In the genomic region with DNA sequence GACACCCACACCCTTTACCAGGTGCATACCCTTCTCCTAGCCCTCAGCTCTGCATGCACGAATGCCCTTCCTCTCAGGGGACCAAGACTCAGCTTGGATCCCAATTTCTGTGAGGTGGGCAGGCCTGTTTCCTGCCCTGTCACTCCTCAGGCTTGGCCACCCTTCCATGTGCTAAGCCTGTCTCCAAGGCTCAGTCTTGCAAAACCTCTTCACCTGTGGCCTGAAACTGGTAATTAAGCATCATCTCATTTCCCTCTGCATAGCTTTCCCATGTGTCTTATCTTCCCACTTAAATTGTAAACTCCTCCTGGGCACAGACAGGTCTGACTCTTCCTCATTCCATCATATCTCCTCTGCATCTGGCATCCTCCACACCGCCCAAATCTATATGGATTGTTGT, we compare ENCODE assay signal across 26 cellular contexts.
"Had no signal": no experiment of that assay in that cellular context is flagged by ENCODE, and none has a peak within 500 bp of the region (broad histone marks: within the 10 kb centered on the region; RNA-seq: fewer than 3 reads in every experiment).

No MANE protein-coding gene starts in this region.

- FAIRE-seq: endometrium, pancreas had no signal

- H3K9me3 Mint-ChIP-seq: activated CD4-positive, alpha-beta memory T cell treated with anti-CD3 and anti-CD28 coated beads for 36 hours; activated naive CD8-positive, alpha-beta T cell treated with anti-CD3 and anti-CD28 coated beads, Interleukin-2, amount 50 U/mL, for 24 hours; immature natural killer cell; natural killer cell; stimulated activated naive CD8-positive, alpha-beta T cell treated with anti-CD3 and anti-CD28 coated beads, Interleukin-15, Interleukin-2, amounts not matched to agents 100 ng/mL and 50 ng/mL, for 24 hours had no signal

- H3K4me3 Mint-ChIP-seq: activated CD4-positive, alpha-beta memory T cell treated with anti-CD3 and anti-CD28 coated beads for 36 hours; activated naive CD8-positive, alpha-beta T cell treated with anti-CD3 and anti-CD28 coated beads, Interleukin-2, amount 50 U/mL, for 24 hours; immature natural killer cell; mesothelial cell of epicardium; natural killer cell; stimulated activated naive CD8-positive, alpha-beta T cell treated with anti-CD3 and anti-CD28 coated beads, Interleukin-15, Interleukin-2, amounts not matched to agents 100 ng/mL and 50 ng/mL, for 24 hours; T-helper 17 cell had no signal

- H3K79me2 ChIP-seq: hepatocyte had no signal

- H3K27me3 Mint-ChIP-seq: activated CD4-positive, alpha-beta memory T cell treated with anti-CD3 and anti-CD28 coated beads for 36 hours; activated naive CD8-positive, alpha-beta T cell treated with anti-CD3 and anti-CD28 coated beads, Interleukin-2, amount 50 U/mL, for 24 hours; stimulated activated naive CD8-positive, alpha-beta T cell treated with anti-CD3 and anti-CD28 coated beads, Interleukin-15, Interleukin-2, amounts not matched to agents 100 ng/mL and 50 ng/mL, for 24 hours; T-helper 17 cell had no signal

- H3K27ac ChIP-seq: hepatocyte, left ventricle myocardium inferior, pancreas, psoas muscle, right atrium auricular region, thyroid gland had no signal

- H3K4me1 Mint-ChIP-seq: immature natural killer cell, mesothelial cell of epicardium, natural killer cell had no signal

- DNase-seq: activated CD4-positive, alpha-beta memory T cell treated with anti-CD3 and anti-CD28 coated beads for 36 hours; activated CD4-positive, alpha-beta T cell treated with anti-CD3 and anti-CD28 coated beads for 48 hours; activated effector memory CD4-positive, alpha-beta T cell treated with anti-CD3 and anti-CD28 coated beads, Interleukin-2, amount 50 U/mL, for 16 hours; activated naive CD4-positive, alpha-beta T cell treated with anti-CD3 and anti-CD28 coated beads, Interleukin-2, amount 50 U/mL, for 16 hours; activated naive CD8-positive, alpha-beta T cell treated with anti-CD3 and anti-CD28 coated beads, Interleukin-2, amount 50 U/mL, for 24 hours; activated T-cell treated with anti-CD3 and anti-CD28 coated beads for 4 hours; effector CD4-positive, alpha-beta T cell; erythroblast; foreskin melanocyte; immature natural killer cell; kidney glomerular epithelial cell; left ventricle myocardium inferior; natural killer cell; pancreas; psoas muscle; stimulated activated CD4-positive, alpha-beta T cell treated with anti-CD3 and anti-CD28 coated beads, Interleukin-12 subunit alpha, Interleukin-12 subunit beta, amount 100 ng/mL, for 4 hours; stimulated activated CD4-positive, alpha-beta T cell treated with anti-CD3 and anti-CD28 coated beads, Interleukin-4, amount 100 ng/mL, for 4 hours; substantia nigra; T-helper 17 cell had no signal

- H3K27ac Mint-ChIP-seq: activated CD4-positive, alpha-beta memory T cell treated with anti-CD3 and anti-CD28 coated beads for 36 hours; activated naive CD8-positive, alpha-beta T cell treated with anti-CD3 and anti-CD28 coated beads, Interleukin-2, amount 50 U/mL, for 24 hours; immature natural killer cell; mesothelial cell of epicardium; natural killer cell; stimulated activated naive CD8-positive, alpha-beta T cell treated with anti-CD3 and anti-CD28 coated beads, Interleukin-15, Interleukin-2, amounts not matched to agents 100 ng/mL and 50 ng/mL, for 24 hours; T-helper 17 cell had no signal

- H3K4me3 ChIP-seq: cardiac muscle cell, hepatocyte, left ventricle myocardium inferior, pancreas, psoas muscle, right atrium auricular region, thyroid gland had no signal

- H3K36me3 Mint-ChIP-seq: activated CD4-positive, alpha-beta memory T cell treated with anti-CD3 and anti-CD28 coated beads for 36 hours; immature natural killer cell; mesothelial cell of epicardium; natural killer cell had no signal

- H3K36me3 ChIP-seq: cardiac muscle cell, left ventricle myocardium inferior, pancreas, right atrium auricular region, thyroid gland had no signal

- H3K4me2 ChIP-seq: hepatocyte had no signal

- H3K9me3 ChIP-seq: pancreas, psoas muscle, thyroid gland had no signal

- H3K4me1 ChIP-seq: pancreas, psoas muscle, right atrium auricular region had no signal

- H2AFZ ChIP-seq: hepatocyte had no signal

- H3K27me3 ChIP-seq: cardiac muscle cell, hepatocyte, pancreas, right atrium auricular region, thyroid gland had no signal
